Comparison of ENCODE assay signal across 9 cellular contexts in the genomic region with DNA sequence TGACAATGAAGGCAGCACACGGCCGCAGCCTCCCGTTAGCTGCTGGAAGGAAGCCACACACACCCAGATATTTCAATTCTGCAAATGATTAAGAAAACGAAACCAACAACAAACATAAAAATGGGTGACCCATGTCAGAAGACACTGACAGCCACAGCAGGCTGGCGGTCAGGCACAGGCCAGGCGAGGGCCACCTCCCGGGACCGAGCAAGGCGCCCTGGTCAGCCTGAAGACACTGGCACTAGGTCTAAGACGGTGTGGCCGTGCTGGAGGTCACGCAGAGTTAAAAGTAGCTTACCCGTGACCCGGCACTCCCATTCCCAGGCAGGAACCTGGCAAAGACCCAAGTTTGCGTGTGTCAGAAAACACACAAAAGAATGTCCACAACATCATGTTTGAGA.
DNase-seq lines count a peak whose midpoint lies in the region; ATAC-seq and TF ChIP-seq lines count a peak whose summit lies in the region.
"Had no signal": no experiment of that assay in that cellular context is flagged by ENCODE, and none has a peak within 500 bp of the region (broad histone marks: within the 10 kb centered on the region; RNA-seq: fewer than 3 reads in every experiment).

No MANE protein-coding gene starts in this region.

- H3K9me3 ChIP-seq in adipocyte (ENCODE audit: control insufficient read depth, low read length) (peaks cover 4% of the 10 kb centered on the region), testis (no peaks in the 10 kb centered on the region)
- H3K9me3 ChIP-seq: A549 had no signal

- no peak for TF ChIP-seq POLR2A in testis (IDR thresholded peaks at IDR 0.05)

- peaks cover 40% of the 10 kb centered on the region for H3K4me1 ChIP-seq in adipocyte (ENCODE audit: control insufficient read depth, insufficient read depth, low read length)
- H3K4me1 ChIP-seq in testis: peaks cover 19% of the 10 kb centered on the region

- WGBS in testis, 2 donors: 31 to 45% methylated on average over 15 of the region's 15 CpGs

- no peak for TF ChIP-seq CTCF in testis (IDR thresholded peaks at IDR 0.05)

- H3K27me3 ChIP-seq in adipocyte (replicated peaks; ENCODE audit: control insufficient read depth, insufficient read depth, low read length): no peaks in the 10 kb centered on the region
- no peaks in the 10 kb centered on the region for H3K27me3 ChIP-seq in testis

- H3K4me3 ChIP-seq in adipocyte (ENCODE audit: low read length) (peak overlapping the region; percentile 77), testis (no peak overlapping the region)
- H3K4me3 ChIP-seq: A549 had no signal

- intact Hi-C loops in testis (cut with DNase I; ENCODE audit: low total_unique reads): no loop called here

- no peak for ATAC-seq in GM18519 (IDR thresholded peaks at IDR 0.05; ENCODE audit: low FRiP score, unreplicated experiment)
- ATAC-seq: A549 had no signal

- H3K9ac ChIP-seq in adipocyte (ENCODE audit: low read length): peak overlapping the region; percentile 79

- peak; percentile 19 for DNase-seq in NCI-H345 (lab: John Stamatoyannopoulos, UW)
- no peak for DNase-seq in NCI-H345 treated with DMSO at 0.1 percent for 48 hours (lab: John Stamatoyannopoulos, UW; ENCODE audit: unreplicated experiment)
- no peak for DNase-seq in adipocyte (ENCODE audit: low read depth)
- peak; percentile 40 for DNase-seq in kidney tubule cell (ENCODE audit: low spot score)
- peak; percentile 47 for DNase-seq in testis
- no peak for DNase-seq in hippocampal formation (lab: John Stamatoyannopoulos, UW)
- no peak for DNase-seq in H4 (ENCODE audit: low spot score)

- H3K27ac ChIP-seq in testis: peak overlapping the region; percentile 29 to 71
- H3K27ac ChIP-seq: A549 had no signal

- H3K36me3 ChIP-seq in adipocyte (ENCODE audit: control insufficient read depth, insufficient read depth, low read length, severe bottlenecking) (no peaks in the 10 kb centered on the region), testis (ENCODE audit: low read depth, missing control alignments) (no peaks in the 10 kb centered on the region)

Comparison
In these comparisons a context has a peak if more than half of its experiments do, and no peak if none do; other contexts are left out.
1. DNase-seq: peak in NCI-H345 (single experiment), kidney tubule cell (single experiment) and testis (single experiment); none in NCI-H345 treated with DMSO at 0.1 percent for 48 hours (single experiment), adipocyte (single experiment), hippocampal formation (0 of 2) and H4 (single experiment).